In genomic region chr5:170375283-170375682, GRCh38 we compare ENCODE assay signal across 9 cellular contexts. TPM values are rescaled to one million over a fixed set of nuclear protein-coding genes. Genes with fewer than 3 reads are reported as not detected.
"Had no signal": no experiment of that assay in that cellular context is flagged by ENCODE, and none has a peak within 500 bp of the region (broad histone marks: within the 10 kb centered on the region; RNA-seq: fewer than 3 reads in every experiment).

No MANE protein-coding gene starts in this region.

- FAIRE-seq: H54, HTR-8/SVneo, K562 had no signal

- ATAC-seq: K562 had no signal

- DNase-seq: GM23248, GOT3, H9, HCEC 1CT, IMR-90 had no signal

- H3K27ac ChIP-seq: GM23248 had no signal

- H2AFZ ChIP-seq: GM23248 had no signal

- H3K4me3 ChIP-seq: GM23248, K562 had no signal

- H3K9ac ChIP-seq: GM23248 had no signal

RNA-seq across cellular contexts. Expression of gene KCNMB1, which starts 13.9 kb away (rescaled TPM):
- total RNA-seq: GM23248, HT-29, IMR-90, K562 had no signal
- polyA plus RNA-seq: GM23248, IMR-90, K562 had no signal
